ENCODE assay signal across 31 cellular contexts in genomic region chr18:40019797-40020392, GRCh38.
DNase-seq lines count a peak whose midpoint lies in the region; TF ChIP-seq lines count a peak whose summit lies in the region.
"Had no signal": no experiment of that assay in that cellular context is flagged by ENCODE, and none has a peak within 500 bp of the region (broad histone marks: within the 10 kb centered on the region; RNA-seq: fewer than 3 reads in every experiment).

No MANE protein-coding gene starts in this region.

- POLR2A ChIA-PET in MCF 10A (lab: Yijun Ruan, JAX): interaction anchor here (0.7 to 1.1 kb wide), 2 partner anchors 186 to 1757 kb away, joined by 4 to 7 read pairs; no protein-coding TSS in a partner anchor

- DNase-seq in MCF 10A (ENCODE audit: unreplicated experiment): peak; percentile 6
- DNase-seq in breast epithelium (ENCODE audit: low spot score in 2 of 2): no peak
- peak; percentile 2 for DNase-seq in SK-MEL-5 (ENCODE audit: low read depth, low spot score)
- DNase-seq in fibroblast of pulmonary artery (ENCODE audit: low read depth): peak; percentile 11
- no peak for DNase-seq in SKM-1 treated with dmso at 0.1 percent for 144 hours (lab: John Stamatoyannopoulos, UW; ENCODE audit: unreplicated experiment)
- DNase-seq in posterior cingulate gyrus: no peak
- no peak for DNase-seq in stimulated activated CD4-positive, alpha-beta T cell treated with anti-CD3 and anti-CD28 coated beads, Interleukin-1b, Interleukin-23, amount 100 ng/mL, for 48 hours
- no peak for DNase-seq in NCI-H128 (lab: John Stamatoyannopoulos, UW; ENCODE audit: unreplicated experiment)
- DNase-seq: activated CD4-positive, alpha-beta T cell treated with anti-CD3 and anti-CD28 coated beads for 1 hour; activated CD8-positive, alpha-beta T cell treated with anti-CD3 and anti-CD28 coated beads for 36 hours; activated effector memory CD4-positive, alpha-beta T cell treated with anti-CD3 and anti-CD28 coated beads, Interleukin-2, amount 50 U/mL, for 16 hours; activated naive CD8-positive, alpha-beta T cell treated with anti-CD3 and anti-CD28 coated beads, Interleukin-2, amount 10 ng/mL, durations not matched to agents 7 days and 5 days; activated T-cell treated with anti-CD3 and anti-CD28 coated beads for 4 hours; DMS79; foreskin melanocyte; HFFc6; left ventricle myocardium superior; MM.1S; natural killer cell; NCI-H1694; NCI-H82; PC-9; retina; SHP77 treated with DMSO at 0.1 percent for 48 hours; small intestine; stimulated activated naive B cell treated with anti-CD40 and anti-IgM and Interleukin-4, amounts not matched to agents 10 μg/mL and 1 μg/mL and 100 μg/mL, for 72 hours; T-helper 1 cell; uterus had no signal

- CTCF ChIA-PET in MCF 10A (lab: Yijun Ruan, JAX): interaction anchor here (0.7 to 1.2 kb wide), 7 partner anchors 11 to 173 kb away, joined by 3 to 4 read pairs (median 3); no protein-coding TSS in a partner anchor

- H3K27ac Mint-ChIP-seq in MCF 10A (ENCODE audit: low read depth, unreplicated experiment): no peak overlapping the region
- H3K27ac Mint-ChIP-seq: activated CD8-positive, alpha-beta T cell treated with anti-CD3 and anti-CD28 coated beads for 36 hours; activated naive CD8-positive, alpha-beta T cell treated with anti-CD3 and anti-CD28 coated beads, Interleukin-2, amount 10 ng/mL, durations not matched to agents 7 days and 5 days; HFFc6; natural killer cell; stimulated activated naive B cell treated with anti-CD40 and anti-IgM and Interleukin-4, amounts not matched to agents 10 μg/mL and 1 μg/mL and 100 μg/mL, for 72 hours had no signal

- H3K36me3 Mint-ChIP-seq in MCF 10A (ENCODE audit: insufficient read depth, unreplicated experiment): no peaks in the 10 kb centered on the region
- H3K36me3 Mint-ChIP-seq: activated naive CD8-positive, alpha-beta T cell treated with anti-CD3 and anti-CD28 coated beads, Interleukin-2, amount 10 ng/mL, durations not matched to agents 7 days and 5 days; stimulated activated naive B cell treated with anti-CD40 and anti-IgM and Interleukin-4, amounts not matched to agents 10 μg/mL and 1 μg/mL and 100 μg/mL, for 72 hours had no signal

- H3K4me3 ChIP-seq in breast epithelium (no peak overlapping the region), fibroblast of pulmonary artery (replicated peaks; ENCODE audit: low read depth, low read length) (no peak overlapping the region)
- H3K4me3 ChIP-seq: GM12878, PC-9, uterus had no signal

- no peaks in the 10 kb centered on the region for H3K9me3 ChIP-seq in breast epithelium
- H3K9me3 ChIP-seq: uterus had no signal

- intact Hi-C loops in MCF 10A (cut with micrococcal nuclease): no loop called here
- intact Hi-C loops in breast epithelium (cut with DNase I; ENCODE audit: low total_unique reads): no loop called here
- intact Hi-C loops in posterior cingulate gyrus (cut with DNase I): no loop called here

- no peaks in the 10 kb centered on the region for H3K4me1 ChIP-seq in breast epithelium
- H3K4me1 ChIP-seq: uterus had no signal

- H3K27ac ChIP-seq in breast epithelium: no peak overlapping the region
- H3K27ac ChIP-seq: epithelial cell of prostate, PC-9, uterus had no signal

- TF ChIP-seq POLR2A in breast epithelium (IDR thresholded peaks at IDR 0.05): no peak

- no peaks in the 10 kb centered on the region for H3K9me3 Mint-ChIP-seq in MCF 10A (ENCODE audit: unreplicated experiment)
- H3K9me3 Mint-ChIP-seq: activated CD8-positive, alpha-beta T cell treated with anti-CD3 and anti-CD28 coated beads for 36 hours had no signal

- no peaks in the 10 kb centered on the region for H3K27me3 Mint-ChIP-seq in MCF 10A (ENCODE audit: insufficient read depth, unreplicated experiment)
- H3K27me3 Mint-ChIP-seq: activated CD8-positive, alpha-beta T cell treated with anti-CD3 and anti-CD28 coated beads for 36 hours; activated naive CD8-positive, alpha-beta T cell treated with anti-CD3 and anti-CD28 coated beads, Interleukin-2, amount 10 ng/mL, durations not matched to agents 7 days and 5 days; central memory CD8-positive, alpha-beta T cell; stimulated activated naive B cell treated with anti-CD40 and anti-IgM and Interleukin-4, amounts not matched to agents 10 μg/mL and 1 μg/mL and 100 μg/mL, for 72 hours had no signal

- H3K27me3 ChIP-seq in breast epithelium: no peaks in the 10 kb centered on the region
- H3K27me3 ChIP-seq: uterus had no signal

- H3K4me1 Mint-ChIP-seq in MCF 10A (ENCODE audit: insufficient read depth, unreplicated experiment): no peaks in the 10 kb centered on the region
- H3K4me1 Mint-ChIP-seq: activated naive CD8-positive, alpha-beta T cell treated with anti-CD3 and anti-CD28 coated beads, Interleukin-2, amount 10 ng/mL, durations not matched to agents 7 days and 5 days; central memory CD8-positive, alpha-beta T cell; natural killer cell; stimulated activated naive B cell treated with anti-CD40 and anti-IgM and Interleukin-4, amounts not matched to agents 10 μg/mL and 1 μg/mL and 100 μg/mL, for 72 hours had no signal

- no peaks in the 10 kb centered on the region for H3K36me3 ChIP-seq in breast epithelium
- H3K36me3 ChIP-seq: uterus had no signal

- in situ Hi-C loops in SK-MEL-5 (cut with HindIII; ENCODE audit: low pct_unique_long_range_greater_than_20kb, low sequenced_read_pairs): no loop called here

- BruUV-seq in MCF 10A (replicated peaks; lab: Mats Ljungman, UMichigan): no TSS peak

- TF ChIP-seq CTCF in MCF 10A (IDR thresholded peaks at IDR 0.05; ENCODE audit: unreplicated experiment): no peak
- no peak for TF ChIP-seq CTCF in breast epithelium (IDR thresholded peaks at IDR 0.05)
- TF ChIP-seq CTCF in fibroblast of pulmonary artery (IDR thresholded peaks at IDR 0.05; ENCODE audit: low read length, missing control alignments): no peak

- no peak overlapping the region for H3K4me3 Mint-ChIP-seq in MCF 10A (ENCODE audit: unreplicated experiment)
- H3K4me3 Mint-ChIP-seq: activated CD8-positive, alpha-beta T cell treated with anti-CD3 and anti-CD28 coated beads for 36 hours; activated naive CD8-positive, alpha-beta T cell treated with anti-CD3 and anti-CD28 coated beads, Interleukin-2, amount 10 ng/mL, durations not matched to agents 7 days and 5 days; central memory CD8-positive, alpha-beta T cell; HFFc6; natural killer cell; stimulated activated naive B cell treated with anti-CD40 and anti-IgM and Interleukin-4, amounts not matched to agents 10 μg/mL and 1 μg/mL and 100 μg/mL, for 72 hours had no signal

Comparison
In these comparisons a context has a peak if more than half of its experiments do, and no peak if none do; other contexts are left out.
1. DNase-seq: peak in MCF 10A (single experiment), SK-MEL-5 (single experiment) and fibroblast of pulmonary artery (single experiment); none in breast epithelium (0 of 2), SKM-1 treated with dmso at 0.1 percent for 144 hours (single experiment), posterior cingulate gyrus (0 of 10), stimulated activated CD4-positive, alpha-beta T cell treated with anti-CD3 and anti-CD28 coated beads, Interleukin-1b, Interleukin-23, amount 100 ng/mL, for 48 hours (single experiment) and NCI-H128 (single experiment).